36 cellular contexts compared by ENCODE assay signal in the genomic region with DNA sequence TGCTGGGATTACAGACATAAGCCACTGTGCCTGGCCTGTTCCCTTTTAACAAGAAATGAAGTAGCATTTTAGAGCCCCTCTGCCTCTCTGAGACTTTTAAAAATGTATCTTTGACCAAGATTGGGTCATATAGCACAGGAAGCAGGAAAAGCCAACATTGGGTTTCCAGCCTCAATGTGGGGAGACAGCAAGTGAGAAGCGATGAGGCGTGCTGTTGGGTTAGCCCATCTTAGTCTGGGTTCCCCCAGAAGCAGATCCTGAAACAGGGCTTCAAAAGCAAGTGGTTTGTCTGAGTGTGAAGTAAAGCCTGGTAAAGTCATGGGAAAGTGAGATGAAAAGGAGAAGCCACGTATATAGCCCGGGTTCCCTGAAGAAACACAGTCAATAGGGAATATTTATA. TPM values are rescaled to one million over a fixed set of nuclear protein-coding genes. Genes with fewer than 3 reads are reported as not detected.
"Had no signal": no experiment of that assay in that cellular context is flagged by ENCODE, and none has a peak within 500 bp of the region (broad histone marks: within the 10 kb centered on the region; RNA-seq: fewer than 3 reads in every experiment).

No MANE protein-coding gene starts in this region.

- DNase-seq: Kasumi-1, MG63, MM.1S, MV-4-11, NCI-H1048, NCI-H1092, NCI-H1092 treated with DMSO at 0.1 percent for 48 hours, NCI-H1105, NCI-H1105 treated with DMSO at 0.1 percent for 48 hours, NCI-H1417, NCI-H1417 treated with DMSO at 0.1 percent for 48 hours, NCI-H1436, NCI-H1436 treated with DMSO at 0.1 percent for 48 hours, NCI-H146, NCI-H1694, NCI-H1694 treated with DMSO at 0.1 percent for 48 hours, NCI-H187, NCI-H187 treated with DMSO at 0.1 percent for 48 hours, NCI-H1930, NCI-H2029, NCI-H2029 treated with DMSO at 0.1 percent for 48 hours, NCI-H2081, NCI-H2081 treated with DMSO at 0.1 percent for 48 hours, NCI-H2107, NCI-H2171, NCI-H2171 treated with DMSO at 0.1 percent for 48 hours, NCI-H2227 treated with DMSO at 0.1 percent for 48 hours, NCI-H226, NCI-H345, NCI-H446, NCI-H446 treated with DMSO at 0.1 percent for 48 hours, NCI-H510A, NCI-H510A treated with DMSO at 0.1 percent for 48 hours, NCI-H524 treated with DMSO at 0.1 percent for 48 hours had no signal

- H3K36me3 ChIP-seq: MG63 had no signal

- H3K9me3 ChIP-seq: MG63 had no signal

- H3K4me3 ChIP-seq: MG63 had no signal

RNA-seq across cellular contexts. Expression of a gene that starts 48.2 kb away (rescaled TPM):
- total RNA-seq: LHCN-M2, M059J had no signal
